Comparison of ENCODE assay signal across 7 cellular contexts in the genomic region with DNA sequence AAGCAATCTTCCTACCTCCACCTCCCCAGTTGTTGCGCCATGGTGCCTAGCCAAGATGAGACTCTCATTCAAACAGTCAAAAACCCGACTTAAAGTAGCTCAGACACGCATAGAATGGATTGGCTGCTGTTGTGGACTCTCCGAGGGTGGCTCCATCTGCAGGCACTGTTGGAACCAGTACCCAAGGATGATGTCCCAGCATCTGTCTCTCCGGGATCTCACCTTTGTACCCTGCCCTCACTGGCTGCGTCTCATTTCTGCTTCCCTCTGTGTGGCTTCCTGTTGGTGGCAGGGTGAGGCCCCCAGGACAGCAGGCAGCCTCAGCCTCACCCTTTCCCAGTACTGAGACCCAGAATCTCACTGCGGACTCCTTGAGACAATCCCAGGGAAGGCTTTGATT. TPM values are rescaled to one million over a fixed set of nuclear protein-coding genes. Genes with fewer than 3 reads are reported as not detected.
"Had no signal": no experiment of that assay in that cellular context is flagged by ENCODE, and none has a peak within 500 bp of the region (broad histone marks: within the 10 kb centered on the region; RNA-seq: fewer than 3 reads in every experiment).

No MANE protein-coding gene starts in this region.

RNA-seq across cellular contexts. Expression of a gene that starts 5.5 kb away (rescaled TPM):
- total RNA-seq: HT-29, IMR-90, M059J, RPMI7951, SJSA1 had no signal

RNA-seq across cellular contexts. Expression of a gene that starts 54.8 kb away (rescaled TPM):
- total RNA-seq: HT-29, IMR-90, M059J, Peyer's patch, Right ventricle myocardium superior, RPMI7951 had no signal
- polyA plus RNA-seq: IMR-90 had no signal
